8 cellular contexts compared by ENCODE assay signal in genomic region chr9:126411225-126411947, GRCh38.
A peak's percentile ranks its signal among the peaks of the same experiment; 100 is the strongest.
DNase-seq lines count a peak whose midpoint lies in the region; ATAC-seq and TF ChIP-seq lines count a peak whose summit lies in the region.

No MANE protein-coding gene starts in this region.

- H3K27me3 ChIP-seq in adrenal gland (no peaks in the 10 kb centered on the region), tibial nerve (no peaks in the 10 kb centered on the region)

- H3K27ac Mint-ChIP-seq in activated T-cell treated with anti-CD3 and anti-CD28 coated beads, Interleukin-2, amount 50 U/mL, for 72 hours: peak overlapping the region; percentile 62
- peak overlapping the region; percentile 91 for H3K27ac Mint-ChIP-seq in T-helper 2 cell treated with Interferon-gamma antibody and Interleukin-4, amounts not matched to agents 5 μg/mL and 100 μg/mL, for 36 hours
- peak overlapping the region; percentile 93 for H3K27ac Mint-ChIP-seq in stimulated activated effector memory CD8-positive, alpha-beta T cell treated with anti-CD3 and anti-CD28 coated beads, Interleukin-12 subunit alpha, Interleukin-12 subunit beta, amount 100 ng/mL, for 72 hours

- no peaks in the 10 kb centered on the region for H3K9me3 ChIP-seq in adrenal gland (replicated peaks in 1 of 3)
- no peaks in the 10 kb centered on the region for H3K9me3 ChIP-seq in tibial nerve

- peaks cover 0 to 2% of the 10 kb centered on the region in 2 donors for H3K36me3 Mint-ChIP-seq in activated T-cell treated with anti-CD3 and anti-CD28 coated beads, Interleukin-2, amount 50 U/mL, for 72 hours (ENCODE audit: insufficient read depth in 2 of 2)
- peaks cover 8% of the 10 kb centered on the region for H3K36me3 Mint-ChIP-seq in T-helper 2 cell treated with Interferon-gamma antibody and Interleukin-4, amounts not matched to agents 5 μg/mL and 100 μg/mL, for 36 hours (ENCODE audit: low read depth)
- peaks cover 11% of the 10 kb centered on the region for H3K36me3 Mint-ChIP-seq in stimulated activated effector memory CD8-positive, alpha-beta T cell treated with anti-CD3 and anti-CD28 coated beads, Interleukin-12 subunit alpha, Interleukin-12 subunit beta, amount 100 ng/mL, for 72 hours

- H3K4me1 Mint-ChIP-seq in activated T-cell treated with anti-CD3 and anti-CD28 coated beads, Interleukin-2, amount 50 U/mL, for 72 hours (ENCODE audit: low read depth): peaks cover 34% of the 10 kb centered on the region
- H3K4me1 Mint-ChIP-seq in T-helper 2 cell treated with Interferon-gamma antibody and Interleukin-4, amounts not matched to agents 5 μg/mL and 100 μg/mL, for 36 hours (ENCODE audit: low read depth): peaks cover 37% of the 10 kb centered on the region
- H3K4me1 Mint-ChIP-seq in stimulated activated effector memory CD8-positive, alpha-beta T cell treated with anti-CD3 and anti-CD28 coated beads, Interleukin-12 subunit alpha, Interleukin-12 subunit beta, amount 100 ng/mL, for 72 hours: peaks cover 35% of the 10 kb centered on the region

- H3K27ac ChIP-seq in adrenal gland (no peak overlapping the region), tibial nerve (peak overlapping the region in 2 of 4 donors; percentile 46 to 57)

- intact Hi-C loops in adrenal gland (cut with DNase I): no loop called here

- peaks cover 13% of the 10 kb centered on the region for H3K27me3 Mint-ChIP-seq in activated T-cell treated with anti-CD3 and anti-CD28 coated beads, Interleukin-2, amount 50 U/mL, for 72 hours (ENCODE audit: low read depth)
- peaks cover 27% of the 10 kb centered on the region for H3K27me3 Mint-ChIP-seq in T-helper 2 cell treated with Interferon-gamma antibody and Interleukin-4, amounts not matched to agents 5 μg/mL and 100 μg/mL, for 36 hours (ENCODE audit: low read depth)

- no peak for TF ChIP-seq EP300 in tibial nerve (IDR thresholded peaks at IDR 0.05)

- no peak for TF ChIP-seq CTCF in adrenal gland (IDR thresholded peaks at IDR 0.05)
- TF ChIP-seq CTCF in tibial nerve (IDR thresholded peaks at IDR 0.05): no peak

- H3K4me3 ChIP-seq in adrenal gland (no peak overlapping the region), tibial nerve (peak overlapping the region in 2 of 4 donors; percentile 6 to 19)

- peak; percentile 50 to 52 for DNase-seq in activated T-cell treated with anti-CD3 and anti-CD28 coated beads, Interleukin-2, amount 50 U/mL, for 72 hours
- no peak for DNase-seq in activated T-cell treated with anti-CD3 and anti-CD28 coated beads, Interleukin-2, amount 50 U/mL, for 48 hours
- DNase-seq in T-helper 2 cell treated with Interferon-gamma antibody and Interleukin-4, amounts not matched to agents 5 μg/mL and 100 μg/mL, for 36 hours (ENCODE audit: low spot score): peak; percentile 50
- DNase-seq in stimulated activated effector memory CD8-positive, alpha-beta T cell treated with anti-CD3 and anti-CD28 coated beads, Interleukin-12 subunit alpha, Interleukin-12 subunit beta, amount 100 ng/mL, for 72 hours (ENCODE audit: low spot score in 2 of 2): no peak
- DNase-seq in adrenal gland (no peak), UCSD-AML1 (lab: John Stamatoyannopoulos, UW; ENCODE audit: unreplicated experiment) (no peak), tibial nerve (ENCODE audit: low spot score in 2 of 2) (no peak)

- H3K4me1 ChIP-seq in adrenal gland (replicated peaks in 1 of 2) (no peaks in the 10 kb centered on the region), tibial nerve (peaks cover 0 to 25% (median 6%) of the 10 kb centered on the region in 4 donors)

- TF ChIP-seq POLR2A in adrenal gland (IDR thresholded peaks at IDR 0.05) (no peak), tibial nerve (IDR thresholded peaks at IDR 0.05) (no peak)

- H3K4me3 Mint-ChIP-seq in activated T-cell treated with anti-CD3 and anti-CD28 coated beads, Interleukin-2, amount 50 U/mL, for 72 hours: peak overlapping the region; percentile 68 to 82
- peak overlapping the region; percentile 73 for H3K4me3 Mint-ChIP-seq in T-helper 2 cell treated with Interferon-gamma antibody and Interleukin-4, amounts not matched to agents 5 μg/mL and 100 μg/mL, for 36 hours
- H3K4me3 Mint-ChIP-seq in stimulated activated effector memory CD8-positive, alpha-beta T cell treated with anti-CD3 and anti-CD28 coated beads, Interleukin-12 subunit alpha, Interleukin-12 subunit beta, amount 100 ng/mL, for 72 hours: peak overlapping the region; percentile 61

- ATAC-seq in activated T-cell treated with anti-CD3 and anti-CD28 coated beads, Interleukin-2, amount 50 U/mL, for 72 hours (replicated peaks in 1 of 2): peak; percentile 91
- ATAC-seq in HG02981 (IDR thresholded peaks at IDR 0.05; ENCODE audit: unreplicated experiment): peak; percentile 62
- peak; percentile 94 for ATAC-seq in stimulated activated effector memory CD8-positive, alpha-beta T cell treated with anti-CD3 and anti-CD28 coated beads, Interleukin-12 subunit alpha, Interleukin-12 subunit beta, amount 100 ng/mL, for 72 hours

- no peaks in the 10 kb centered on the region for H3K9me3 Mint-ChIP-seq in activated T-cell treated with anti-CD3 and anti-CD28 coated beads, Interleukin-2, amount 50 U/mL, for 72 hours
- H3K9me3 Mint-ChIP-seq in T-helper 2 cell treated with Interferon-gamma antibody and Interleukin-4, amounts not matched to agents 5 μg/mL and 100 μg/mL, for 36 hours: no peaks in the 10 kb centered on the region
- no peaks in the 10 kb centered on the region for H3K9me3 Mint-ChIP-seq in stimulated activated effector memory CD8-positive, alpha-beta T cell treated with anti-CD3 and anti-CD28 coated beads, Interleukin-12 subunit alpha, Interleukin-12 subunit beta, amount 100 ng/mL, for 72 hours

- WGBS in adrenal gland, 4 donors: 86 to 93% (median 88%) methylated on average over 12 of the region's 12 CpGs
- 68 to 73% methylated on average over 12 of the region's 12 CpGs for WGBS in tibial nerve, 2 donors

- H3K36me3 ChIP-seq in adrenal gland (replicated peaks in 1 of 2): no peaks in the 10 kb centered on the region
- H3K36me3 ChIP-seq in tibial nerve: peaks cover 0 to 50% (median 0%) of the 10 kb centered on the region in 3 donors

Comparison
In these comparisons a context has a peak if more than half of its experiments do, and no peak if none do; other contexts are left out.
1. DNase-seq: peak in activated T-cell treated with anti-CD3 and anti-CD28 coated beads, Interleukin-2, amount 50 U/mL, for 72 hours (2 of 2) and T-helper 2 cell treated with Interferon-gamma antibody and Interleukin-4, amounts not matched to agents 5 μg/mL and 100 μg/mL, for 36 hours (single experiment); none in activated T-cell treated with anti-CD3 and anti-CD28 coated beads, Interleukin-2, amount 50 U/mL, for 48 hours (0 of 2), stimulated activated effector memory CD8-positive, alpha-beta T cell treated with anti-CD3 and anti-CD28 coated beads, Interleukin-12 subunit alpha, Interleukin-12 subunit beta, amount 100 ng/mL, for 72 hours (0 of 2), adrenal gland (0 of 7), UCSD-AML1 (single experiment) and tibial nerve (0 of 2).
2. Peak in every context shown above with its lines, with median percentiles within 50 percentile points of each other: ATAC-seq, H3K27ac Mint-ChIP-seq and H3K4me3 Mint-ChIP-seq.